ENCODE assay signal across 2 cellular contexts in the genomic region with DNA sequence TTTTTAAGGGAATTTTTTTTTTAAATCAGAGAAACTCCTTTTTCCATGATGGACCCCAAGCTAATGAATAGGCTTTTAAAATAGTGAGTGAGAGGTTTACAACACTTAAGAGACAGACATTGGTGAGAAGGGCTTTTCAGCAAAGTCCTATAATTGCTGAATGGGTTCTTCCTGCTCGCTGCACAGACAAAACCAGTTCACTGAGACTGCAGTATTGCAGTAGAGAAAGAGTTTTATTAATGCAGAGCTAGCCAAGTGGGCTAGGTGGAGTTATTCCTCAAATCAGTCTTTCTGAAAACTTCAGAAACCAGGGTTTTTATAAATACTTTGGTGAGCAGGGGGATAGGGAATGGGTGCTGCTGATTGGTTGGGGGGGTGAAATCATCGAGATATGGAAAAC.
TF ChIP-seq lines count a peak whose summit lies in the region.

No MANE protein-coding gene starts in this region.

TF ChIP-seq in K562, 482 proteins besides CTCF, POLR2A, EP300 and RAD21:
- TF ChIP-seq ZNF740 (CRISPR knock-in tag; IDR thresholded peaks at IDR 0.05), result peak; percentile 68; the same call in 1 of the 2 replicates
- TF ChIP-seq ZNF740 (tag; IDR thresholded peaks at IDR 0.05), result 0 out of 4 replicates have a peak, but pooled peaks of 1 of the 2 experiments have one; percentile 40
- TF ChIP-seq SMAD4 (CRISPR knock-in tag; conservative IDR thresholded peaks at IDR 0.05), result no peak
- TF ChIP-seq ZNF551 (CRISPR knock-in tag; IDR thresholded peaks at IDR 0.05), result no peak

TF ChIP-seq in liver, 16 proteins besides CTCF, POLR2A, EP300 and RAD21:
- no peak for TF ChIP-seq FOXA1 (IDR thresholded peaks at IDR 0.05)
- TF ChIP-seq TAF1 (conservative IDR thresholded peaks at IDR 0.05), result no peak
- no peak for TF ChIP-seq GABPA (IDR thresholded peaks at IDR 0.05 in 1 of 2, conservative IDR thresholded peaks at IDR 0.05 in 1 of 2)
- TF ChIP-seq, protein P1, sequence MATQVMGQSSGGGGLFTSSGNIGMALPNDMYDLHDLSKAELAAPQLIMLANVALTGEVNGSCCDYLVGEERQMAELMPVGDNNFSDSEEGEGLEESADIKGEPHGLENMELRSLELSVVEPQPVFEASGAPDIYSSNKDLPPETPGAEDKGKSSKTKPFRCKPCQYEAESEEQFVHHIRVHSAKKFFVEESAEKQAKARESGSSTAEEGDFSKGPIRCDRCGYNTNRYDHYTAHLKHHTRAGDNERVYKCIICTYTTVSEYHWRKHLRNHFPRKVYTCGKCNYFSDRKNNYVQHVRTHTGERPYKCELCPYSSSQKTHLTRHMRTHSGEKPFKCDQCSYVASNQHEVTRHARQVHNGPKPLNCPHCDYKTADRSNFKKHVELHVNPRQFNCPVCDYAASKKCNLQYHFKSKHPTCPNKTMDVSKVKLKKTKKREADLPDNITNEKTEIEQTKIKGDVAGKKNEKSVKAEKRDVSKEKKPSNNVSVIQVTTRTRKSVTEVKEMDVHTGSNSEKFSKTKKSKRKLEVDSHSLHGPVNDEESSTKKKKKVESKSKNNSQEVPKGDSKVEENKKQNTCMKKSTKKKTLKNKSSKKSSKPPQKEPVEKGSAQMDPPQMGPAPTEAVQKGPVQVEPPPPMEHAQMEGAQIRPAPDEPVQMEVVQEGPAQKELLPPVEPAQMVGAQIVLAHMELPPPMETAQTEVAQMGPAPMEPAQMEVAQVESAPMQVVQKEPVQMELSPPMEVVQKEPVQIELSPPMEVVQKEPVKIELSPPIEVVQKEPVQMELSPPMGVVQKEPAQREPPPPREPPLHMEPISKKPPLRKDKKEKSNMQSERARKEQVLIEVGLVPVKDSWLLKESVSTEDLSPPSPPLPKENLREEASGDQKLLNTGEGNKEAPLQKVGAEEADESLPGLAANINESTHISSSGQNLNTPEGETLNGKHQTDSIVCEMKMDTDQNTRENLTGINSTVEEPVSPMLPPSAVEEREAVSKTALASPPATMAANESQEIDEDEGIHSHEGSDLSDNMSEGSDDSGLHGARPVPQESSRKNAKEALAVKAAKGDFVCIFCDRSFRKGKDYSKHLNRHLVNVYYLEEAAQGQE (IDR thresholded peaks at IDR 0.05), result no peak
- TF ChIP-seq JUND (IDR thresholded peaks at IDR 0.05), result no peak
- no peak for TF ChIP-seq SP1 (IDR thresholded peaks at IDR 0.05)
- no peak for TF ChIP-seq FOXA2 (IDR thresholded peaks at IDR 0.05)
- TF ChIP-seq NR2F2 (IDR thresholded peaks at IDR 0.05), result no peak
- TF ChIP-seq MAX (IDR thresholded peaks at IDR 0.05), result no peak
- TF ChIP-seq ZBTB33 (IDR thresholded peaks at IDR 0.05), result no peak
TF ChIP-seq in liver: peak in this region for 0.
